9 cellular contexts compared by ENCODE assay signal in genomic region chr12:53217049-53217929, GRCh38. TPM values are rescaled to one million over a fixed set of nuclear protein-coding genes. Genes with fewer than 3 reads are reported as not detected.
DNase-seq lines count a peak whose midpoint lies in the region; ATAC-seq, FAIRE-seq and TF ChIP-seq lines count a peak whose summit lies in the region.
"Had no signal": no experiment of that assay in that cellular context is flagged by ENCODE, and none has a peak within 500 bp of the region (broad histone marks: within the 10 kb centered on the region; RNA-seq: fewer than 3 reads in every experiment).

No MANE protein-coding gene starts in this region.

- H3K4me3 ChIP-seq in RWPE2 (ENCODE audit: severe bottlenecking) (no peak overlapping the region), endothelial cell of umbilical vein (replicated peaks in 1 of 3; ENCODE audit: insufficient read depth in 1 of 3, low read depth in 1 of 3, low read length in 3 of 3) (no peak overlapping the region), neural progenitor cell (peak overlapping the region; percentile 9)

- dilution Hi-C loops in endothelial cell of umbilical vein (cut with MboI; ENCODE audit: extremely low pct_ligation_motif_present, low sequenced_read_pairs): no loop called here

- H3K27me3 Mint-ChIP-seq in neural progenitor cell (ENCODE audit: insufficient read depth, low read depth): peaks cover 36% of the 10 kb centered on the region

- H3K9ac ChIP-seq in endothelial cell of umbilical vein (replicated peaks; ENCODE audit: extremely low read depth, insufficient read depth, low read length) (no peak overlapping the region), neural progenitor cell (no peak overlapping the region)

- no peak overlapping the region for H2AFZ ChIP-seq in endothelial cell of umbilical vein (ENCODE audit: low read depth, low read length)
- no peak overlapping the region for H2AFZ ChIP-seq in neural progenitor cell (replicated peaks)

- H3K27me3 ChIP-seq in RWPE2 (ENCODE audit: insufficient read depth, poor library complexity, severe bottlenecking) (no peaks in the 10 kb centered on the region), endothelial cell of umbilical vein (ENCODE audit: control insufficient read depth in 2 of 2, insufficient read depth in 2 of 2, low read length in 2 of 2) (no peaks in the 10 kb centered on the region), neural progenitor cell (peaks cover 16% of the 10 kb centered on the region)
- H3K27me3 ChIP-seq: foreskin keratinocyte had no signal

- intact Hi-C loops in endothelial cell of umbilical vein (cut with micrococcal nuclease): no loop called here

- H3K4me1 ChIP-seq in RWPE2 (ENCODE audit: insufficient read depth, poor library complexity, severe bottlenecking) (peaks cover 24% of the 10 kb centered on the region), endothelial cell of umbilical vein (ENCODE audit: control insufficient read depth, extremely low read depth, insufficient read depth, low read length) (peaks cover 56% of the 10 kb centered on the region), neural progenitor cell (peaks cover 39% of the 10 kb centered on the region)

- BruUV-seq in endothelial cell of umbilical vein (replicated peaks; lab: Mats Ljungman, UMichigan): no TSS peak

- peak overlapping the region; percentile 96 for H3K27ac ChIP-seq in RWPE2 (ENCODE audit: poor library complexity, severe bottlenecking)
- no peak overlapping the region for H3K27ac ChIP-seq in endothelial cell of umbilical vein (ENCODE audit: insufficient read depth, low read depth, low read length)
- H3K27ac ChIP-seq in neural progenitor cell: no peak overlapping the region
- H3K27ac ChIP-seq: foreskin keratinocyte had no signal

- POLR2A ChIA-PET in endothelial cell of umbilical vein (lab: Charles Lee): no interaction called here

- no peak for ATAC-seq in RWPE2 (ENCODE audit: low read depth)
- ATAC-seq: foreskin keratinocyte had no signal

- H3F3A ChIP-seq in neural progenitor cell (ENCODE audit: low read depth): peaks cover 60% of the 10 kb centered on the region

- CTCF ChIA-PET in endothelial cell of umbilical vein (lab: Charles Lee): interaction anchor here (1.0 to 7.3 kb wide), 8 partner anchors 20 to 135 kb away, joined by 3 to 366 read pairs (median 42); partner anchors contain the start of gene AAAS

- DNase-seq in EH (ENCODE audit: low read depth) (peak; percentile 52), RWPE2 (ENCODE audit: low spot score) (no peak), endothelial cell of umbilical vein (ENCODE audit: low read depth, low spot score) (no peak), neural progenitor cell (ENCODE audit: low spot score) (peak; percentile 79), NCI-H345 (lab: John Stamatoyannopoulos, UW) (no peak), midbrain (lab: John Stamatoyannopoulos, UW) (no peak), NCI-H128 (lab: John Stamatoyannopoulos, UW; ENCODE audit: unreplicated experiment) (no peak), GM12891 (ENCODE audit: insufficient read length, low spot score) (no peak)

- peak overlapping the region; percentile 78 for H3K4me3 Mint-ChIP-seq in neural progenitor cell

- TF ChIP-seq CTCF in RWPE2 (IDR thresholded peaks at IDR 0.05; ENCODE audit: poor library complexity, severe bottlenecking): no peak
- TF ChIP-seq CTCF in endothelial cell of umbilical vein (IDR thresholded peaks at IDR 0.05; ENCODE audit: extremely low read depth in 1 of 2, insufficient read depth in 1 of 2, low read depth in 1 of 2, low read length in 2 of 2): no peak
- no peak for TF ChIP-seq CTCF in neural progenitor cell (IDR thresholded peaks at IDR 0.05)

- H3K27ac Mint-ChIP-seq in neural progenitor cell: no peak overlapping the region

- H3K4me1 Mint-ChIP-seq in neural progenitor cell: peaks cover 49% of the 10 kb centered on the region

- H3K9me3 ChIP-seq in RWPE2 (ENCODE audit: severe bottlenecking): no peaks in the 10 kb centered on the region
- H3K9me3 ChIP-seq in endothelial cell of umbilical vein (replicated peaks; ENCODE audit: control insufficient read depth, insufficient read depth, low read length): no peaks in the 10 kb centered on the region
- no peaks in the 10 kb centered on the region for H3K9me3 ChIP-seq in neural progenitor cell (ENCODE audit: low read depth)

- H4K20me1 ChIP-seq in endothelial cell of umbilical vein (replicated peaks; ENCODE audit: control insufficient read depth, extremely low read depth, insufficient read depth, low read length): no peaks in the 10 kb centered on the region
- H4K20me1 ChIP-seq in neural progenitor cell (ENCODE audit: low read depth): peaks cover 4% of the 10 kb centered on the region

- H3K4me2 ChIP-seq in endothelial cell of umbilical vein (ENCODE audit: insufficient read depth, low read length): no peak overlapping the region
- peak overlapping the region; percentile 77 for H3K4me2 ChIP-seq in neural progenitor cell

- TF ChIP-seq POLR2A in endothelial cell of umbilical vein (IDR thresholded peaks at IDR 0.05; ENCODE audit: low read depth, low read length): no peak
- no peak for TF ChIP-seq POLR2A in GM12891 (IDR thresholded peaks at IDR 0.05; ENCODE audit: low read depth, low read length)

- H3K79me2 ChIP-seq in endothelial cell of umbilical vein (ENCODE audit: control insufficient read depth, insufficient read depth, low read length): no peaks in the 10 kb centered on the region
- peaks cover 41% of the 10 kb centered on the region for H3K79me2 ChIP-seq in neural progenitor cell (ENCODE audit: low read depth)

- no peaks in the 10 kb centered on the region for H3K9me3 Mint-ChIP-seq in neural progenitor cell

- H3K36me3 ChIP-seq in RWPE2 (ENCODE audit: low read depth): peaks cover 28% of the 10 kb centered on the region
- no peaks in the 10 kb centered on the region for H3K36me3 ChIP-seq in endothelial cell of umbilical vein (ENCODE audit: control insufficient read depth in 2 of 2, extremely low read depth in 1 of 2, insufficient read depth in 2 of 2, low read length in 2 of 2)
- H3K36me3 ChIP-seq in neural progenitor cell: no peaks in the 10 kb centered on the region

- H3K9me1 ChIP-seq in endothelial cell of umbilical vein (replicated peaks; ENCODE audit: control insufficient read depth, extremely low read depth, insufficient read depth, low read length): no peaks in the 10 kb centered on the region

- FAIRE-seq in endothelial cell of umbilical vein (lab: Jason Lieb, UNC) (no peak), GM12891 (lab: Jason Lieb, UNC) (no peak)

- H3K36me3 Mint-ChIP-seq in neural progenitor cell: no peaks in the 10 kb centered on the region

RNA-seq across cellular contexts. Expression of gene ITGB7, which starts 10.2 kb away (rescaled TPM):
- total RNA-seq in endothelial cell of umbilical vein: not detected in 2 replicates
- 0.17 and 0.18 TPM in 2 replicates for polyA plus RNA-seq in endothelial cell of umbilical vein
- 0.04 and 0.14 TPM in 2 replicates for polyA plus RNA-seq in endothelial cell of umbilical vein (2011; cell fraction: cytosol; rRNA removed)
- 0.43 and 0.47 TPM in 2 replicates for polyA plus RNA-seq in endothelial cell of umbilical vein (2011; cell fraction: nucleus; rRNA removed)
- polyA plus RNA-seq in endothelial cell of umbilical vein (2012): not detected in 2 replicates
- polyA minus RNA-seq in endothelial cell of umbilical vein: 0.17 TPM in 1 of 2 replicates, not detected in the other
- polyA minus RNA-seq in endothelial cell of umbilical vein (2011; cell fraction: cytosol; rRNA and poly(A)+ RNA removed): not detected
- 0.53 TPM in 1 of 2 replicates, not detected in the other for polyA minus RNA-seq in endothelial cell of umbilical vein (2011; cell fraction: nucleus; rRNA and poly(A)+ RNA removed)
- 0.43 TPM in 1 of 2 replicates, not detected in the other for total RNA-seq in neural progenitor cell (ENCODE audit: low replicate concordance)
- 154 TPM for polyA plus RNA-seq in GM12891 (2012; ENCODE audit: low read depth, missing spikeins)

RNA-seq across cellular contexts. Expression of gene RARG, which starts 14.7 kb away (rescaled TPM):
- total RNA-seq in endothelial cell of umbilical vein: 16.1 and 19.5 TPM in 2 replicates
- 9.9 and 11.6 TPM in 2 replicates for polyA plus RNA-seq in endothelial cell of umbilical vein
- 7.7 and 9.4 TPM in 2 replicates for polyA plus RNA-seq in endothelial cell of umbilical vein (2011; cell fraction: cytosol; rRNA removed)
- polyA plus RNA-seq in endothelial cell of umbilical vein (2011; cell fraction: nucleus; rRNA removed): 10.6 and 13.5 TPM in 2 replicates
- 13.4 and 16.6 TPM in 2 replicates for polyA plus RNA-seq in endothelial cell of umbilical vein (2012)
- 6.7 and 8.5 TPM in 2 replicates for polyA minus RNA-seq in endothelial cell of umbilical vein
- polyA minus RNA-seq in endothelial cell of umbilical vein (2011; cell fraction: cytosol; rRNA and poly(A)+ RNA removed): 19.9 TPM
- 2.5 and 4.1 TPM in 2 replicates for polyA minus RNA-seq in endothelial cell of umbilical vein (2011; cell fraction: nucleus; rRNA and poly(A)+ RNA removed)
- total RNA-seq in neural progenitor cell (ENCODE audit: low replicate concordance): 17.0 and 30.9 TPM in 2 replicates
- 4.0 TPM for polyA plus RNA-seq in GM12891 (2012; ENCODE audit: low read depth, missing spikeins)

RNA-seq across cellular contexts. Expression of gene CSAD, which starts 36.6 kb away (rescaled TPM):
- total RNA-seq in endothelial cell of umbilical vein (21.1 and 22.0 TPM in 2 replicates), neural progenitor cell (ENCODE audit: low replicate concordance) (26.9 and 33.0 TPM in 2 replicates)
- polyA plus RNA-seq in endothelial cell of umbilical vein: 24.0 and 24.4 TPM in 2 replicates
- 5.1 and 8.8 TPM in 2 replicates for polyA plus RNA-seq in endothelial cell of umbilical vein (2011; cell fraction: cytosol; rRNA removed)
- 214 and 219 TPM in 2 replicates for polyA plus RNA-seq in endothelial cell of umbilical vein (2011; cell fraction: nucleus; rRNA removed)
- polyA plus RNA-seq in endothelial cell of umbilical vein (2012): 16.2 and 18.2 TPM in 2 replicates
- polyA minus RNA-seq in endothelial cell of umbilical vein: 21.9 and 31.0 TPM in 2 replicates
- 4.9 TPM for polyA minus RNA-seq in endothelial cell of umbilical vein (2011; cell fraction: cytosol; rRNA and poly(A)+ RNA removed)
- 28.4 and 32.6 TPM in 2 replicates for polyA minus RNA-seq in endothelial cell of umbilical vein (2011; cell fraction: nucleus; rRNA and poly(A)+ RNA removed)
- polyA plus RNA-seq in GM12891 (2012; ENCODE audit: low read depth, missing spikeins): 8.6 TPM

RNA-seq across cellular contexts. Expression of gene ZNF740, which starts 36.8 kb away (rescaled TPM):
- total RNA-seq in endothelial cell of umbilical vein: 34.9 and 38.1 TPM in 2 replicates
- polyA plus RNA-seq in endothelial cell of umbilical vein: 7.9 and 10.5 TPM in 2 replicates
- 6.8 and 8.4 TPM in 2 replicates for polyA plus RNA-seq in endothelial cell of umbilical vein (2011; cell fraction: cytosol; rRNA removed)
- polyA plus RNA-seq in endothelial cell of umbilical vein (2011; cell fraction: nucleus; rRNA removed): 42.0 and 46.7 TPM in 2 replicates
- 10.6 and 12.2 TPM in 2 replicates for polyA plus RNA-seq in endothelial cell of umbilical vein (2012)
- polyA minus RNA-seq in endothelial cell of umbilical vein: 27.6 and 28.4 TPM in 2 replicates
- polyA minus RNA-seq in endothelial cell of umbilical vein (2011; cell fraction: cytosol; rRNA and poly(A)+ RNA removed): 15.1 TPM
- polyA minus RNA-seq in endothelial cell of umbilical vein (2011; cell fraction: nucleus; rRNA and poly(A)+ RNA removed): 43.0 and 55.1 TPM in 2 replicates
- 38.4 and 40.4 TPM in 2 replicates for total RNA-seq in neural progenitor cell (ENCODE audit: low replicate concordance)
- 10.6 TPM for polyA plus RNA-seq in GM12891 (2012; ENCODE audit: low read depth, missing spikeins)

RNA-seq across cellular contexts. Expression of gene ESPL1, which starts 50.8 kb away (rescaled TPM):
- total RNA-seq in endothelial cell of umbilical vein: 39.3 and 42.7 TPM in 2 replicates
- 16.2 and 18.8 TPM in 2 replicates for polyA plus RNA-seq in endothelial cell of umbilical vein
- polyA plus RNA-seq in endothelial cell of umbilical vein (2011; cell fraction: cytosol; rRNA removed): 10.3 and 10.6 TPM in 2 replicates
- polyA plus RNA-seq in endothelial cell of umbilical vein (2011; cell fraction: nucleus; rRNA removed): 66.8 and 72.5 TPM in 2 replicates
- 5.8 and 10.4 TPM in 2 replicates for polyA plus RNA-seq in endothelial cell of umbilical vein (2012)
- 20.5 and 30.2 TPM in 2 replicates for polyA minus RNA-seq in endothelial cell of umbilical vein
- polyA minus RNA-seq in endothelial cell of umbilical vein (2011; cell fraction: cytosol; rRNA and poly(A)+ RNA removed): 16.7 TPM
- polyA minus RNA-seq in endothelial cell of umbilical vein (2011; cell fraction: nucleus; rRNA and poly(A)+ RNA removed): 19.9 and 31.0 TPM in 2 replicates
- 34.3 and 54.0 TPM in 2 replicates for total RNA-seq in neural progenitor cell (ENCODE audit: low replicate concordance)
- 11.6 TPM for polyA plus RNA-seq in GM12891 (2012; ENCODE audit: low read depth, missing spikeins)

Comparison
In these comparisons a context has a peak if more than half of its experiments do, and no peak if none do; other contexts are left out.
1. DNase-seq: peak in EH (single experiment) and neural progenitor cell (single experiment); none in RWPE2 (single experiment), endothelial cell of umbilical vein (single experiment), NCI-H345 (single experiment), midbrain (single experiment), NCI-H128 (single experiment) and GM12891 (single experiment).